In the genomic region with DNA sequence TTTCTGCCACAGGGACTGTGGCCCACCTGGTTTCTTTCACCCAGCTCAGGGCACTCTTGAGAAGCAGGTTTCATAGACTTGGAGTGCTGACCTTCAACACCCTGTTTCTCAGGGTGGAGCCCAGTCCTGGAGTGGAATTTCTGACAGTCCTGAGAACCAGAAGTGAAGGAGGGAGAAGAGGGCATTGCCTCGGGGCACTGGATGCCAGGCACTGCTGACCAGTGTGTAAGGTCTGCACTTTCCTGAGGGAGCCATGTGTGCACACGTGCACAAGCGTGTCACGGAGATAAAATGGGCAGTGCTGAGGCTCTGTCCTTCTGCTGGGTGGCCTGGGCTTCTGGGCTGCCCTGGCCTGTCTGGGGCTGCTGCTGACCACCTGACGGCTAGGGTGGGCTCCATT, we compare ENCODE assay signal across 17 cellular contexts.
"Had no signal": no experiment of that assay in that cellular context is flagged by ENCODE, and none has a peak within 500 bp of the region (broad histone marks: within the 10 kb centered on the region; RNA-seq: fewer than 3 reads in every experiment).

No MANE protein-coding gene starts in this region.

- DNase-seq: activated CD4-positive, alpha-beta T cell treated with anti-CD3 and anti-CD28 coated beads, Interleukin-2, amount 10 ng/mL, durations not matched to agents 7 days and 5 days; activated CD4-positive, CD25-positive, alpha-beta regulatory T cell; activated CD8-positive, alpha-beta memory T cell treated with anti-CD3 and anti-CD28 coated beads, Interleukin-2, amount 50 U/mL, for 48 hours; activated gamma-delta T cell treated with Interleukin-2 at 50 U/mL for 16 hours; amniotic stem cell; central memory CD4-positive, alpha-beta T cell; effector CD8-positive, alpha-beta T cell; foreskin keratinocyte; stimulated activated CD4-positive, alpha-beta T cell treated with anti-CD3 and anti-CD28 coated beads, Interleukin-2, amount 100 ng/mL, for 48 hours; SW 1271; uterus had no signal

- H3K4me3 Mint-ChIP-seq: activated CD4-positive, alpha-beta T cell treated with anti-CD3 and anti-CD28 coated beads, Interleukin-2, amount 10 ng/mL, durations not matched to agents 7 days and 5 days; activated naive CD8-positive, alpha-beta T cell; nephron; stimulated activated memory B cell treated with anti-CD40 and anti-IgM and Interleukin-4, amounts not matched to agents 10 μg/mL and 1 μg/mL and 100 μg/mL, for 72 hours; T-helper 2 cell treated with Interferon-gamma antibody and Interleukin-4, amounts not matched to agents 5 μg/mL and 100 μg/mL, for 36 hours had no signal

- H3K27ac ChIP-seq: foreskin keratinocyte, uterus had no signal

- H3K36me3 Mint-ChIP-seq: activated naive CD8-positive, alpha-beta T cell; stimulated activated memory B cell treated with anti-CD40 and anti-IgM and Interleukin-4, amounts not matched to agents 10 μg/mL and 1 μg/mL and 100 μg/mL, for 72 hours had no signal

- H3K4me1 ChIP-seq: foreskin keratinocyte, uterus had no signal

- H3K27ac Mint-ChIP-seq: activated CD4-positive, alpha-beta T cell treated with anti-CD3 and anti-CD28 coated beads, Interleukin-2, amount 10 ng/mL, durations not matched to agents 7 days and 5 days; activated naive CD8-positive, alpha-beta T cell; nephron; stimulated activated memory B cell treated with anti-CD40 and anti-IgM and Interleukin-4, amounts not matched to agents 10 μg/mL and 1 μg/mL and 100 μg/mL, for 72 hours; T-helper 2 cell treated with Interferon-gamma antibody and Interleukin-4, amounts not matched to agents 5 μg/mL and 100 μg/mL, for 36 hours had no signal

- ATAC-seq: foreskin keratinocyte; stimulated activated memory B cell treated with anti-CD40 and anti-IgM and Interleukin-4, amounts not matched to agents 10 μg/mL and 1 μg/mL and 100 μg/mL, for 72 hours had no signal

- H3K4me3 ChIP-seq: coronary artery, tibial artery, uterus had no signal

- H3K27me3 ChIP-seq: tibial artery, uterus had no signal

- H3K4me1 Mint-ChIP-seq: activated CD4-positive, alpha-beta T cell treated with anti-CD3 and anti-CD28 coated beads, Interleukin-2, amount 10 ng/mL, durations not matched to agents 7 days and 5 days had no signal

- H3K36me3 ChIP-seq: uterus had no signal

- H3K9me3 ChIP-seq: tibial artery, uterus had no signal

- H3K9me3 Mint-ChIP-seq: activated CD4-positive, alpha-beta T cell treated with anti-CD3 and anti-CD28 coated beads, Interleukin-2, amount 10 ng/mL, durations not matched to agents 7 days and 5 days; nephron; stimulated activated memory B cell treated with anti-CD40 and anti-IgM and Interleukin-4, amounts not matched to agents 10 μg/mL and 1 μg/mL and 100 μg/mL, for 72 hours; T-helper 2 cell treated with Interferon-gamma antibody and Interleukin-4, amounts not matched to agents 5 μg/mL and 100 μg/mL, for 36 hours had no signal
